28 cellular contexts compared by ENCODE assay signal in the genomic region with DNA sequence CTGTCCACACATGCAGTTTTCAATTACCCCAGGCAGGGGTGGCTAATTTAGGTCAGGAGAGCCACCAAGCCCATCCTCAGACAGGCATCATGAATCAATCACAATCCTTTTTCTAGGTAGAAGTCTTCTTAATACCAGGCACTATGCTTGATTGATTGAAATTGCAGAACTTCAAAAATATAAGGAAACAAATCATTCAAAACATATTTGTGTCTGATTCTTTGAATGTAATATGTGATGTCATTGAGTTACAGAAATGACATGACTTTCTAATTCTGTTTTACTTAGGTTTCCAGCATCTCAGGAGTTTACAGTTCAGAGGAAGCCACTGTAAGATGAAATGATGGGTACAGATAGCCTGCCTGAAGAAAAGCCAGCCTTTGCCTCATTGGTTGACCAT. TPM values are rescaled to one million over a fixed set of nuclear protein-coding genes. Genes with fewer than 3 reads are reported as not detected.
"Had no signal": no experiment of that assay in that cellular context is flagged by ENCODE, and none has a peak within 500 bp of the region (broad histone marks: within the 10 kb centered on the region; RNA-seq: fewer than 3 reads in every experiment).

No MANE protein-coding gene starts in this region.

- H3K4me3 ChIP-seq: stomach, suprapubic skin, testis, thoracic aorta, thyroid gland, tibial artery, tibial nerve, transverse colon, upper lobe of left lung, upper lobe of right lung, uterus, vagina had no signal

- H3K4me1 Mint-ChIP-seq: stimulated activated effector memory CD8-positive, alpha-beta T cell treated with anti-CD3 and anti-CD28 coated beads, Interleukin-12 subunit alpha, Interleukin-12 subunit beta, amount 100 ng/mL, for 72 hours; stimulated activated memory B cell treated with anti-CD40 and anti-IgM and Interleukin-4, amounts not matched to agents 10 μg/mL and 1 μg/mL and 100 μg/mL, for 72 hours; stimulated activated naive B cell treated with anti-CD40 and anti-IgM and Interleukin-4, amounts not matched to agents 10 μg/mL and 1 μg/mL and 100 μg/mL, for 72 hours; stimulated activated naive CD8-positive, alpha-beta T cell treated with anti-CD3 and anti-CD28 coated beads, Interleukin-15, amount 100 ng/mL, for 72 hours had no signal

- H3K9me3 ChIP-seq: stomach, suprapubic skin, testis, thoracic aorta, thyroid gland, tibial artery, tibial nerve, transverse colon, upper lobe of left lung, upper lobe of right lung, uterus, vagina had no signal

- DNase-seq: stimulated activated CD4-positive, alpha-beta T cell treated with anti-CD3 and anti-CD28 coated beads, Interleukin-2, amount 100 ng/mL, for 48 hours; stimulated activated CD4-positive, alpha-beta T cell treated with anti-CD3 and anti-CD28 coated beads, Interleukin-4, amount 100 ng/mL, for 1 hour; stimulated activated CD4-positive, alpha-beta T cell treated with anti-CD3 and anti-CD28 coated beads, Interleukin-4, amount 100 ng/mL, for 24 hours; stimulated activated CD4-positive, alpha-beta T cell treated with anti-CD3 and anti-CD28 coated beads, Interleukin-4, amount 100 ng/mL, for 4 hours; stimulated activated CD8-positive, alpha-beta memory T cell treated with anti-CD3 and anti-CD28 coated beads, Interleukin-4, amount 100 ng/mL, for 48 hours; stimulated activated naive B cell treated with anti-CD40 and anti-IgM and Interleukin-4, amounts not matched to agents 10 μg/mL and 1 μg/mL and 100 μg/mL, for 72 hours; stimulated activated naive CD4-positive, alpha-beta T cell; stimulated activated naive CD4-positive, alpha-beta T cell treated with Interleukin-2 at 50 U/mL for 16 hours; stimulated activated naive CD8-positive, alpha-beta T cell treated with anti-CD3 and anti-CD28 coated beads, Interleukin-15, amount 100 ng/mL, for 72 hours; stimulated activated naive CD8-positive, alpha-beta T cell treated with anti-CD3 and anti-CD28 coated beads, Interleukin-15, Interleukin-2, amounts not matched to agents 100 U/mL and 50 U/mL, for 24 hours; stomach; substantia nigra; testis; thyroid gland; tibial artery; transverse colon; trophoblast cell; upper lobe of left lung; upper lobe of right lung; uterus had no signal

- H3K36me3 ChIP-seq: stomach, suprapubic skin, thoracic aorta, thyroid gland, tibial artery, transverse colon, upper lobe of left lung, upper lobe of right lung, uterus, vagina had no signal

- H3K4me1 ChIP-seq: suprapubic skin, testis, thyroid gland, tibial artery, transverse colon, uterus, vagina had no signal

- H3K9me3 Mint-ChIP-seq: stimulated activated effector memory CD8-positive, alpha-beta T cell treated with anti-CD3 and anti-CD28 coated beads, Interleukin-12 subunit alpha, Interleukin-12 subunit beta, amount 100 ng/mL, for 72 hours; stimulated activated memory B cell treated with anti-CD40 and anti-IgM and Interleukin-4, amounts not matched to agents 10 μg/mL and 1 μg/mL and 100 μg/mL, for 72 hours; stimulated activated naive CD8-positive, alpha-beta T cell treated with anti-CD3 and anti-CD28 coated beads, Interleukin-15, amount 100 ng/mL, for 72 hours; stimulated activated naive CD8-positive, alpha-beta T cell treated with anti-CD3 and anti-CD28 coated beads, Interleukin-15, Interleukin-2, amounts not matched to agents 100 ng/mL and 50 ng/mL, for 24 hours; type B pancreatic cell had no signal

- H3K36me3 Mint-ChIP-seq: stimulated activated effector memory CD8-positive, alpha-beta T cell treated with anti-CD3 and anti-CD28 coated beads, Interleukin-12 subunit alpha, Interleukin-12 subunit beta, amount 100 ng/mL, for 72 hours; stimulated activated memory B cell treated with anti-CD40 and anti-IgM and Interleukin-4, amounts not matched to agents 10 μg/mL and 1 μg/mL and 100 μg/mL, for 72 hours; stimulated activated naive B cell treated with anti-CD40 and anti-IgM and Interleukin-4, amounts not matched to agents 10 μg/mL and 1 μg/mL and 100 μg/mL, for 72 hours; type B pancreatic cell had no signal

- H3K27ac Mint-ChIP-seq: stimulated activated effector memory CD8-positive, alpha-beta T cell treated with anti-CD3 and anti-CD28 coated beads, Interleukin-12 subunit alpha, Interleukin-12 subunit beta, amount 100 ng/mL, for 72 hours; stimulated activated memory B cell treated with anti-CD40 and anti-IgM and Interleukin-4, amounts not matched to agents 10 μg/mL and 1 μg/mL and 100 μg/mL, for 72 hours; stimulated activated naive B cell treated with anti-CD40 and anti-IgM and Interleukin-4, amounts not matched to agents 10 μg/mL and 1 μg/mL and 100 μg/mL, for 72 hours; stimulated activated naive CD8-positive, alpha-beta T cell treated with anti-CD3 and anti-CD28 coated beads, Interleukin-15, amount 100 ng/mL, for 72 hours; stimulated activated naive CD8-positive, alpha-beta T cell treated with anti-CD3 and anti-CD28 coated beads, Interleukin-15, Interleukin-2, amounts not matched to agents 100 ng/mL and 50 ng/mL, for 24 hours; type B pancreatic cell had no signal

- H3K27ac ChIP-seq: stomach, suprapubic skin, testis, thoracic aorta, thyroid gland, tibial artery, tibial nerve, transverse colon, upper lobe of left lung, upper lobe of right lung, uterus, vagina had no signal

- H3K4me3 Mint-ChIP-seq: stimulated activated effector memory CD8-positive, alpha-beta T cell treated with anti-CD3 and anti-CD28 coated beads, Interleukin-12 subunit alpha, Interleukin-12 subunit beta, amount 100 ng/mL, for 72 hours; stimulated activated memory B cell treated with anti-CD40 and anti-IgM and Interleukin-4, amounts not matched to agents 10 μg/mL and 1 μg/mL and 100 μg/mL, for 72 hours; stimulated activated naive B cell treated with anti-CD40 and anti-IgM and Interleukin-4, amounts not matched to agents 10 μg/mL and 1 μg/mL and 100 μg/mL, for 72 hours; stimulated activated naive CD8-positive, alpha-beta T cell treated with anti-CD3 and anti-CD28 coated beads, Interleukin-15, amount 100 ng/mL, for 72 hours; stimulated activated naive CD8-positive, alpha-beta T cell treated with anti-CD3 and anti-CD28 coated beads, Interleukin-15, Interleukin-2, amounts not matched to agents 100 ng/mL and 50 ng/mL, for 24 hours; type B pancreatic cell had no signal

- H3K27me3 ChIP-seq: testis, thyroid gland, tibial nerve, upper lobe of left lung, upper lobe of right lung, uterus, vagina had no signal

RNA-seq across cellular contexts. Expression of a gene that starts 26.7 kb away (rescaled TPM):
- total RNA-seq: vagina had no signal
